In the genomic region with DNA sequence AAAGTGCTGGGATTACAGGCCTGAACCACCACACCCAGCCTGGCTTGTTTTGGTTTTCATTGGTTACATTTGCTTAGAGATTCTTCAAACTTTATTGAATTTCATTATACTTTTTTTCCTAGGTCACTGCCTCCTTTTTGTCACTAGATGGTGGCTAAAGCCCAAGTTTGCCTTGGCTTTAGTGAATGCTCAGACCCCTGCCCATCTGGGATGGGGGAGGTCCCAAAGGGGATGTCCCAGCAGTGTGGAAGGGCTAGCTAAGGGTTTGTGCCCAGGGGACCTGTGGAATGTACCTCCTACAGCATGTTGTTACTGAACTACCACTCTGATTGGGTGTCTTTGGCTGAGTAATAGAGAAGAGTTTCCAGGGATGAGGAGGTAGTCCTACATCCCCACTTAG, we compare ENCODE assay signal across 18 cellular contexts.
"Had no signal": no experiment of that assay in that cellular context is flagged by ENCODE, and none has a peak within 500 bp of the region (broad histone marks: within the 10 kb centered on the region; RNA-seq: fewer than 3 reads in every experiment).

No MANE protein-coding gene starts in this region.

- H2AFZ ChIP-seq: hepatocyte had no signal

- H3K27me3 ChIP-seq: esophagus squamous epithelium, foreskin keratinocyte, hepatocyte, ovary, suprapubic skin, thyroid gland, upper lobe of left lung, uterus had no signal

- H3K4me2 ChIP-seq: hepatocyte had no signal

- ATAC-seq: effector memory CD8-positive, alpha-beta T cell; foreskin keratinocyte; left colon; naive thymus-derived CD8-positive, alpha-beta T cell; right cardiac atrium; stimulated activated effector memory CD8-positive, alpha-beta T cell treated with anti-CD3 and anti-CD28 coated beads, Interleukin-12 subunit alpha, Interleukin-12 subunit beta, amount 100 ng/mL, for 72 hours; stimulated activated naive CD8-positive, alpha-beta T cell treated with anti-CD3 and anti-CD28 coated beads, Interleukin-15, Interleukin-2, amounts not matched to agents 100 U/mL and 50 U/mL, for 24 hours had no signal

- DNase-seq: effector memory CD8-positive, alpha-beta T cell; esophagus squamous epithelium; foreskin keratinocyte; head of caudate nucleus; left colon; naive thymus-derived CD8-positive, alpha-beta T cell; nucleus accumbens; ovary; right cardiac atrium; stimulated activated CD4-positive, alpha-beta T cell treated with anti-CD3 and anti-CD28 coated beads, Interleukin-4, amount 100 ng/mL, for 1 hour; stimulated activated CD8-positive, alpha-beta memory T cell treated with anti-CD3 and anti-CD28 coated beads, Interleukin-4, amount 100 ng/mL, for 48 hours; stimulated activated naive CD8-positive, alpha-beta T cell treated with anti-CD3 and anti-CD28 coated beads, Interleukin-15, Interleukin-2, amounts not matched to agents 100 U/mL and 50 U/mL, for 24 hours; thyroid gland; upper lobe of left lung; uterus had no signal

- H3K9me3 ChIP-seq: esophagus squamous epithelium, ovary, suprapubic skin, thyroid gland, upper lobe of left lung, uterus had no signal

- H3K36me3 ChIP-seq: ovary, uterus had no signal

- H3K79me2 ChIP-seq: hepatocyte had no signal

- H3K27ac ChIP-seq: esophagus squamous epithelium, foreskin keratinocyte, hepatocyte, ovary, suprapubic skin, thyroid gland, upper lobe of left lung, uterus had no signal

- H3K4me1 ChIP-seq: esophagus squamous epithelium, foreskin keratinocyte, suprapubic skin, thyroid gland, upper lobe of left lung, uterus had no signal

- H3K4me3 ChIP-seq: esophagus squamous epithelium, hepatocyte, ovary, suprapubic skin, thyroid gland, upper lobe of left lung, uterus had no signal
